ENCODE assay signal across 8 cellular contexts in genomic region chr3:33636125-33636855, GRCh38.
DNase-seq lines count a peak whose midpoint lies in the region; ATAC-seq, FAIRE-seq and TF ChIP-seq lines count a peak whose summit lies in the region.

No MANE protein-coding gene starts in this region.

- no peak overlapping the region for H2AFZ ChIP-seq in PC-3 (ENCODE audit: low read length)
- no peak overlapping the region for H2AFZ ChIP-seq in neural cell (ENCODE audit: low read depth, low read length)

- H3F3A ChIP-seq in PC-3 (ENCODE audit: low read length, unreplicated experiment) (no peaks in the 10 kb centered on the region), neural cell (ENCODE audit: insufficient read depth, low read length, poor library complexity, severe bottlenecking) (no peaks in the 10 kb centered on the region)

- no peak for TF ChIP-seq EP300 in neural cell (conservative IDR thresholded peaks at IDR 0.05; ENCODE audit: poor library complexity, severe bottlenecking)

- H3K36me3 ChIP-seq in PC-3 (ENCODE audit: low read depth, low read length) = no peaks in the 10 kb centered on the region
- no peaks in the 10 kb centered on the region for H3K36me3 ChIP-seq in neural cell (ENCODE audit: insufficient read depth, low read length)

- DNase-seq in D721Med (ENCODE audit: insufficient read length, low spot score) (no peak), HS-27A (ENCODE audit: low read depth) (peak; percentile 12), PC-3 (peak; percentile 76), NCI-H774 (lab: John Stamatoyannopoulos, UW) (no peak), NCI-H187 (lab: John Stamatoyannopoulos, UW) (no peak)

- H3K9me2 ChIP-seq in PC-3 (replicated peaks; ENCODE audit: low read length) = no peaks in the 10 kb centered on the region
- H3K9me2 ChIP-seq in neural cell (ENCODE audit: insufficient read depth, low read length) = no peaks in the 10 kb centered on the region

- H3K27ac ChIP-seq in PC-3 (ENCODE audit: low read length) = no peak overlapping the region
- no peak overlapping the region for H3K27ac ChIP-seq in neural cell (ENCODE audit: low read length)

- TF ChIP-seq RAD21 in neural cell (conservative IDR thresholded peaks at IDR 0.05) = peak; percentile 73

- intact Hi-C loops in PC-3 (cut with micrococcal nuclease) = loop anchor here (1.0 kb wide), 3 partner anchors 80 to 151 kb away; no protein-coding TSS in a partner anchor

- no TSS peak for BruUV-seq in PC-3 (replicated peaks; lab: Mats Ljungman, UMichigan)

- H3K27me3 ChIP-seq in PC-3 (ENCODE audit: low read length) = no peaks in the 10 kb centered on the region
- H3K27me3 ChIP-seq in neural cell (ENCODE audit: insufficient read depth, low read depth, low read length) = no peaks in the 10 kb centered on the region

- H3K4me2 ChIP-seq in PC-3 (ENCODE audit: low read length) (no peak overlapping the region), neural cell (ENCODE audit: low read length) (no peak overlapping the region)

- no peaks in the 10 kb centered on the region for H4K20me1 ChIP-seq in PC-3 (ENCODE audit: low read length)
- H4K20me1 ChIP-seq in neural cell (ENCODE audit: insufficient read depth) = peaks cover 37% of the 10 kb centered on the region

- POLR2A ChIA-PET in PC-3 (lab: Charles Lee; ENCODE audit: unreplicated experiment) = no interaction called here

- H3K9me3 ChIP-seq in PC-3 (ENCODE audit: low read length) = no peaks in the 10 kb centered on the region
- H3K9me3 ChIP-seq in neural cell (ENCODE audit: low read length) = no peaks in the 10 kb centered on the region

- H3K9ac ChIP-seq in PC-3 (ENCODE audit: low read length) = no peak overlapping the region
- H3K9ac ChIP-seq in neural cell (ENCODE audit: low read length) = no peak overlapping the region

- FAIRE-seq in D721Med (lab: Jason Lieb, UNC) (peak; percentile 76), endometrium (lab: Jason Lieb, UNC) (peak; percentile 31)

- no peak overlapping the region for H3K4me3 ChIP-seq in PC-3 (ENCODE audit: low read length)
- H3K4me3 ChIP-seq in neural cell (ENCODE audit: low read length) = no peak overlapping the region

- H3K79me2 ChIP-seq in PC-3 (ENCODE audit: low read length) (no peaks in the 10 kb centered on the region), neural cell (replicated peaks; ENCODE audit: insufficient read depth, low read length) (peaks cover 76% of the 10 kb centered on the region)

- H3K4me1 ChIP-seq in PC-3 (ENCODE audit: insufficient read depth, low read length) = no peaks in the 10 kb centered on the region

- CTCF ChIA-PET in PC-3 (lab: Charles Lee) = interaction anchor here (0.6 to 1.4 kb wide), 3 partner anchors 81 to 151 kb away, joined by 3 to 10 read pairs (median 3); no protein-coding TSS in a partner anchor

- TF ChIP-seq CTCF in D721Med (IDR thresholded peaks at IDR 0.05; ENCODE audit: insufficient read depth, missing control alignments) (peak; percentile 64), PC-3 (conservative IDR thresholded peaks at IDR 0.05; ENCODE audit: low read depth, low read length) (peak; percentile 86), neural cell (IDR thresholded peaks at IDR 0.05; ENCODE audit: poor library complexity, severe bottlenecking) (peak; percentile 69)

- ATAC-seq in PC-3 (peak; percentile 63; the same call in 1 of the 2 replicates), HG02759 (IDR thresholded peaks at IDR 0.05; ENCODE audit: unreplicated experiment) (no peak)

TF ChIP-seq in neural cell, 6 proteins besides CTCF, POLR2A, EP300 and RAD21:
- peak; percentile 80 for TF ChIP-seq SMC3 (conservative IDR thresholded peaks at IDR 0.05; ENCODE audit: poor library complexity)
- no peak for TF ChIP-seq TAF1 (IDR thresholded peaks at IDR 0.05; ENCODE audit: low read depth)
TF ChIP-seq in neural cell: peak in this region for 1.

Comparison
In these comparisons a context has a peak if more than half of its experiments do, and no peak if none do; other contexts are left out.
1. DNase-seq: peak in HS-27A (single experiment) and PC-3 (single experiment); none in D721Med (single experiment), NCI-H774 (single experiment) and NCI-H187 (0 of 2).
2. Peak in every context shown above with its lines, with median percentiles within 50 percentile points of each other: CTCF ChIP-seq.